Comparison of ENCODE assay signal across 7 cellular contexts in genomic region chr12:12713932-12714275, GRCh38. TPM values are rescaled to one million over a fixed set of nuclear protein-coding genes. Genes with fewer than 3 reads are reported as not detected.
DNase-seq lines count a peak whose midpoint lies in the region; ATAC-seq and TF ChIP-seq lines count a peak whose summit lies in the region.

No MANE protein-coding gene starts in this region.

- peaks cover 33% of the 10 kb centered on the region for H3K4me1 Mint-ChIP-seq in activated CD4-positive, alpha-beta memory T cell treated with anti-CD3 and anti-CD28 coated beads, Interleukin-2, amount 10 ng/mL, durations not matched to agents 7 days and 5 days
- H3K4me1 Mint-ChIP-seq in stimulated activated naive CD8-positive, alpha-beta T cell treated with anti-CD3 and anti-CD28 coated beads, Interleukin-15, amount 100 ng/mL, for 72 hours: peaks cover 34% of the 10 kb centered on the region

- peaks cover 0 to 5% of the 10 kb centered on the region in 2 experiments; a peak in 1 of 3 replicates for H3K36me3 ChIP-seq in HEK293 (ENCODE audit: control insufficient read depth in 2 of 2, insufficient read depth in 1 of 2, low read length in 2 of 2)
- H3K36me3 ChIP-seq in iPS-20b (ENCODE audit: insufficient read depth, low read depth, low read length): peaks cover 1% of the 10 kb centered on the region

- POLR2A ChIA-PET in HEK293 (lab: Yijun Ruan, JAX): interaction anchor here (0.6 to 4.7 kb wide), 3 partner anchors 9 to 23 kb away, joined by 4 to 55 read pairs (median 4); no protein-coding TSS in a partner anchor
- POLR2A ChIA-PET in activated CD4-positive, alpha-beta memory T cell treated with anti-CD3 and anti-CD28 coated beads, Interleukin-2, amount 10 ng/mL, durations not matched to agents 7 days and 5 days (lab: Charles Lee): interaction anchor here (0.8 to 20.9 kb wide), 23 partner anchors 11 to 363 kb away, joined by 3 to 886 read pairs (median 13); partner anchors contain the start of genes BORCS5, CREBL2, DDX47 and DUSP16

- no peaks in the 10 kb centered on the region for H3K27me3 Mint-ChIP-seq in activated CD4-positive, alpha-beta memory T cell treated with anti-CD3 and anti-CD28 coated beads, Interleukin-2, amount 10 ng/mL, durations not matched to agents 7 days and 5 days
- H3K27me3 Mint-ChIP-seq in stimulated activated naive CD8-positive, alpha-beta T cell treated with anti-CD3 and anti-CD28 coated beads, Interleukin-15, amount 100 ng/mL, for 72 hours: no peaks in the 10 kb centered on the region

- no peak for DNase-seq in activated CD4-positive, alpha-beta memory T cell treated with anti-CD3 and anti-CD28 coated beads, Interleukin-2, amount 10 ng/mL, durations not matched to agents 7 days and 5 days
- DNase-seq in stimulated activated naive CD8-positive, alpha-beta T cell treated with anti-CD3 and anti-CD28 coated beads, Interleukin-15, amount 100 ng/mL, for 72 hours: no peak
- DNase-seq in effector CD4-positive, alpha-beta T cell: no peak
- no peak for DNase-seq in EL

- peaks cover 41% of the 10 kb centered on the region for H3K27me3 ChIP-seq in iPS-20b (ENCODE audit: insufficient read depth, low read length)

- peak overlapping the region; percentile 50; the same call in 1 of the 2 replicates for H3K9ac ChIP-seq in iPS-20b (ENCODE audit: low read depth, low read length)

- ATAC-seq in stimulated activated naive CD8-positive, alpha-beta T cell treated with anti-CD3 and anti-CD28 coated beads, Interleukin-15, amount 100 ng/mL, for 72 hours: no peak
- ATAC-seq in HG03442 (IDR thresholded peaks at IDR 0.05; ENCODE audit: unreplicated experiment): no peak

- CTCF ChIA-PET in HEK293 (lab: Yijun Ruan, JAX): interaction anchor here (0.7 to 2.0 kb wide), 3 partner anchors 11 to 337 kb away, joined by 3 to 14 read pairs (median 7); no protein-coding TSS in a partner anchor
- CTCF ChIA-PET in activated CD4-positive, alpha-beta memory T cell treated with anti-CD3 and anti-CD28 coated beads, Interleukin-2, amount 10 ng/mL, durations not matched to agents 7 days and 5 days (lab: Charles Lee): interaction anchor here (0.9 to 4.1 kb wide), 7 partner anchors 8 to 356 kb away, joined by 3 to 61 read pairs (median 4); partner anchors contain the start of genes BORCS5 and GPR19

- peaks cover 63% of the 10 kb centered on the region for H3K36me3 Mint-ChIP-seq in activated CD4-positive, alpha-beta memory T cell treated with anti-CD3 and anti-CD28 coated beads, Interleukin-2, amount 10 ng/mL, durations not matched to agents 7 days and 5 days (ENCODE audit: low read depth)

- peak overlapping the region; percentile 86 for H3K4me3 Mint-ChIP-seq in activated CD4-positive, alpha-beta memory T cell treated with anti-CD3 and anti-CD28 coated beads, Interleukin-2, amount 10 ng/mL, durations not matched to agents 7 days and 5 days
- H3K4me3 Mint-ChIP-seq in stimulated activated naive CD8-positive, alpha-beta T cell treated with anti-CD3 and anti-CD28 coated beads, Interleukin-15, amount 100 ng/mL, for 72 hours: peak overlapping the region; percentile 89 to 92

- H3K27ac ChIP-seq in HEK293 (ENCODE audit: extremely low read depth, low read depth, low read length) (peak overlapping the region; percentile 70), iPS-20b (ENCODE audit: low read length) (no peak overlapping the region)

- H3K4me3 ChIP-seq in HEK293 (ENCODE audit: low read depth, low read length) (no peak overlapping the region), iPS-20b (ENCODE audit: low read length) (peak overlapping the region; percentile 51; the same call in 1 of the 2 replicates)

- H3K4me1 ChIP-seq in HEK293 (ENCODE audit: control insufficient read depth, insufficient read depth, low read length): peaks cover 19% of the 10 kb centered on the region
- peaks cover 20% of the 10 kb centered on the region; the same call in 1 of the 2 replicates for H3K4me1 ChIP-seq in iPS-20b (ENCODE audit: insufficient read depth, low read length)

- H3K9me3 Mint-ChIP-seq in activated CD4-positive, alpha-beta memory T cell treated with anti-CD3 and anti-CD28 coated beads, Interleukin-2, amount 10 ng/mL, durations not matched to agents 7 days and 5 days: no peaks in the 10 kb centered on the region
- no peaks in the 10 kb centered on the region for H3K9me3 Mint-ChIP-seq in stimulated activated naive CD8-positive, alpha-beta T cell treated with anti-CD3 and anti-CD28 coated beads, Interleukin-15, amount 100 ng/mL, for 72 hours

- TF ChIP-seq CTCF in HEK293 (tag by site-specific recombination; IDR thresholded peaks at IDR 0.05): no peak

- H3K27ac Mint-ChIP-seq in activated CD4-positive, alpha-beta memory T cell treated with anti-CD3 and anti-CD28 coated beads, Interleukin-2, amount 10 ng/mL, durations not matched to agents 7 days and 5 days: peak overlapping the region; percentile 98
- H3K27ac Mint-ChIP-seq in stimulated activated naive CD8-positive, alpha-beta T cell treated with anti-CD3 and anti-CD28 coated beads, Interleukin-15, amount 100 ng/mL, for 72 hours: peak overlapping the region; percentile 94 to 98

- H3K9me3 ChIP-seq in HEK293 (ENCODE audit: control insufficient read depth, insufficient read depth, low read depth, low read length) (no peaks in the 10 kb centered on the region), iPS-20b (ENCODE audit: insufficient read depth, low read depth, low read length) (no peaks in the 10 kb centered on the region)

TF ChIP-seq in HEK293, 187 proteins besides CTCF, POLR2A, EP300 and RAD21 (continues in another document):
- TF ChIP-seq ZNF514 (tag by site-specific recombination; IDR thresholded peaks at IDR 0.05) (no peak), MZF1 (tag by site-specific recombination; IDR thresholded peaks at IDR 0.05; ENCODE audit: borderline replicate concordance) (no peak), ZNF48 (tag by site-specific recombination; IDR thresholded peaks at IDR 0.05) (no peak), ZNF704 (tag by site-specific recombination; IDR thresholded peaks at IDR 0.05) (no peak), ZNF660 (tag by site-specific recombination; IDR thresholded peaks at IDR 0.05) (0 out of 2 replicates have a peak, but pooled peaks have one; percentile 10), ZNF335 (tag by site-specific recombination; conservative IDR thresholded peaks at IDR 0.05) (peak; percentile 51), PRDM6 (tag by site-specific recombination; IDR thresholded peaks at IDR 0.05) (no peak), SP2 (tag by site-specific recombination; IDR thresholded peaks at IDR 0.05) (no peak), ZNF391 (tag by site-specific recombination; IDR thresholded peaks at IDR 0.05; ENCODE audit: borderline replicate concordance, low read depth) (no peak), ZNF658 (tag by site-specific recombination; IDR thresholded peaks at IDR 0.05) (no peak), ZNF366 (tag by site-specific recombination; conservative IDR thresholded peaks at IDR 0.05) (peak; percentile 42; the same call in 1 of the 2 replicates)
- TF ChIP-seq, protein P1, sequence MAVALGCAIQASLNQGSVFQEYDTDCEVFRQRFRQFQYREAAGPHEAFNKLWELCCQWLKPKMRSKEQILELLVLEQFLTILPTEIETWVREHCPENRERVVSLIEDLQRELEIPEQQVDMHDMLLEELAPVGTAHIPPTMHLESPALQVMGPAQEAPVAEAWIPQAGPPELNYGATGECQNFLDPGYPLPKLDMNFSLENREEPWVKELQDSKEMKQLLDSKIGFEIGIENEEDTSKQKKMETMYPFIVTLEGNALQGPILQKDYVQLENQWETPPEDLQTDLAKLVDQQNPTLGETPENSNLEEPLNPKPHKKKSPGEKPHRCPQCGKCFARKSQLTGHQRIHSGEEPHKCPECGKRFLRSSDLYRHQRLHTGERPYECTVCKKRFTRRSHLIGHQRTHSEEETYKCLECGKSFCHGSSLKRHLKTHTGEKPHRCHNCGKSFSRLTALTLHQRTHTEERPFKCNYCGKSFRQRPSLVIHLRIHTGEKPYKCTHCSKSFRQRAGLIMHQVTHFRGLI (tag by site-specific recombination; IDR thresholded peaks at IDR 0.05): 0 out of 2 replicates have a peak, but pooled peaks have one; percentile 12

RNA-seq across cellular contexts. Expression of gene CDKN1B, which starts 3.3 kb away (rescaled TPM):
- total RNA-seq in activated CD4-positive, alpha-beta memory T cell treated with anti-CD3 and anti-CD28 coated beads, Interleukin-2, amount 10 ng/mL, durations not matched to agents 7 days and 5 days: 100 to 1,000 TPM; 164 to 166 TPM

RNA-seq across cellular contexts. Expression of gene GPR19, which starts 17.9 kb away (rescaled TPM):
- 10 to 100 TPM; 18.6 to 20.1 TPM for total RNA-seq in activated CD4-positive, alpha-beta memory T cell treated with anti-CD3 and anti-CD28 coated beads, Interleukin-2, amount 10 ng/mL, durations not matched to agents 7 days and 5 days
